In genomic region chr6:49849121-49849907, GRCh38 we compare ENCODE assay signal across 1 cellular context.
TF ChIP-seq lines count a peak whose summit lies in the region.

No MANE protein-coding gene starts in this region.

TF ChIP-seq in endothelial cell of umbilical vein, 7 proteins besides CTCF, POLR2A, EP300 and RAD21:
- TF ChIP-seq, protein P1, sequence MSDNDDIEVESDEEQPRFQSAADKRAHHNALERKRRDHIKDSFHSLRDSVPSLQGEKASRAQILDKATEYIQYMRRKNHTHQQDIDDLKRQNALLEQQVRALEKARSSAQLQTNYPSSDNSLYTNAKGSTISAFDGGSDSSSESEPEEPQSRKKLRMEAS (IDR thresholded peaks at IDR 0.05; ENCODE audit: insufficient read depth, insufficient read length): no peak
- TF ChIP-seq JUN (IDR thresholded peaks at IDR 0.05; ENCODE audit: borderline replicate concordance, insufficient read depth, insufficient read length, low read depth) (no peak), MYC (IDR thresholded peaks at IDR 0.05; ENCODE audit: low read depth, low read length) (no peak), FOS (IDR thresholded peaks at IDR 0.05; ENCODE audit: borderline replicate concordance, insufficient read depth, low read length) (no peak), POLR2AphosphoS5 (IDR thresholded peaks at IDR 0.05; ENCODE audit: insufficient read depth, low read depth, low read length) (no peak), EZH2 (IDR thresholded peaks at IDR 0.05; ENCODE audit: borderline replicate concordance, low read depth, low read length, severe bottlenecking) (no peak)
